Comparison of ENCODE assay signal across 8 cellular contexts in genomic region chr1:41483960-41484844, GRCh38. TPM values are rescaled to one million over a fixed set of nuclear protein-coding genes. Genes with fewer than 3 reads are reported as not detected.
A peak's percentile ranks its signal among the peaks of the same experiment; 100 is the strongest.
DNase-seq lines count a peak whose midpoint lies in the region; ATAC-seq and TF ChIP-seq lines count a peak whose summit lies in the region.

Gene EDN2, minus strand, starts transcription at chr1:41484683. Its CDS starts 82 bp downstream, at chr1:41484601.

- H3K36me3 ChIP-seq in GM06990 (ENCODE audit: control insufficient read depth, insufficient read depth, low read length) (no peaks in the 10 kb centered on the region), osteoblast (ENCODE audit: insufficient read depth, low read length) (no peaks in the 10 kb centered on the region)

- no peaks in the 10 kb centered on the region for H3K27me3 ChIP-seq in GM06990 (replicated peaks; ENCODE audit: control insufficient read depth, insufficient read depth, low read length)
- no peaks in the 10 kb centered on the region for H3K27me3 ChIP-seq in osteoblast (ENCODE audit: insufficient read depth, low read length)

- no peak within 1 kb of the TSS for H3K4me2 ChIP-seq in osteoblast (ENCODE audit: insufficient read depth, low read length)

- no peak for DNase-seq in GM06990 (ENCODE audit: extremely low read depth, insufficient read length)
- DNase-seq in NCI-H2081 treated with DMSO at 0.1 percent for 48 hours (lab: John Stamatoyannopoulos, UW) = peak; percentile 56
- peak; percentile 53 for DNase-seq in cerebellar cortex (ENCODE audit: low spot score)
- peak; percentile 79 for DNase-seq in osteoblast (ENCODE audit: insufficient read length, low spot score, missing footprints)
- DNase-seq in endothelial cell (ENCODE audit: low spot score) = no peak
- no peak for DNase-seq in GM03348 (ENCODE audit: low spot score)
- no peak for DNase-seq in activated naive CD8-positive, alpha-beta T cell treated with anti-CD3 and anti-CD28 coated beads, Interleukin-2, amount 50 U/mL, for 24 hours

- H3K4me1 Mint-ChIP-seq in endothelial cell (ENCODE audit: unreplicated experiment) = peaks cover 33% of the 10 kb centered on the region
- H3K4me1 Mint-ChIP-seq in activated naive CD8-positive, alpha-beta T cell treated with anti-CD3 and anti-CD28 coated beads, Interleukin-2, amount 50 U/mL, for 24 hours = peaks cover 7% of the 10 kb centered on the region

- H3K4me1 ChIP-seq in osteoblast (ENCODE audit: insufficient read depth, low read length) = peaks cover 13% of the 10 kb centered on the region

- H3K27ac ChIP-seq in osteoblast (ENCODE audit: low read depth, low read length) = no peak within 1 kb of the TSS

- peaks cover 3% of the 10 kb centered on the region for H4K20me1 ChIP-seq in osteoblast (ENCODE audit: insufficient read depth, low read length)

- TF ChIP-seq CTCF in GM06990 (IDR thresholded peaks at IDR 0.05; ENCODE audit: insufficient read depth, low read length, poor library complexity, severe bottlenecking) (peak; percentile 44), osteoblast (IDR thresholded peaks at IDR 0.05; ENCODE audit: extremely low read depth, low read depth, low read length) (peak; percentile 17), endothelial cell (IDR thresholded peaks at IDR 0.05; ENCODE audit: unreplicated experiment) (no peak)

- no peak within 1 kb of the TSS for H3K27ac Mint-ChIP-seq in endothelial cell (ENCODE audit: unreplicated experiment)
- no peak within 1 kb of the TSS for H3K27ac Mint-ChIP-seq in activated naive CD8-positive, alpha-beta T cell treated with anti-CD3 and anti-CD28 coated beads, Interleukin-2, amount 50 U/mL, for 24 hours

- no peak for ATAC-seq in activated naive CD8-positive, alpha-beta T cell treated with anti-CD3 and anti-CD28 coated beads, Interleukin-2, amount 50 U/mL, for 24 hours
- no peak for ATAC-seq in GM21526 (IDR thresholded peaks at IDR 0.05; ENCODE audit: low FRiP score, unreplicated experiment)

- peaks cover 6% of the 10 kb centered on the region for H3K36me3 Mint-ChIP-seq in endothelial cell (ENCODE audit: low read depth, unreplicated experiment)
- no peaks in the 10 kb centered on the region for H3K36me3 Mint-ChIP-seq in activated naive CD8-positive, alpha-beta T cell treated with anti-CD3 and anti-CD28 coated beads, Interleukin-2, amount 50 U/mL, for 24 hours (ENCODE audit: low read depth)

- H3K4me3 ChIP-seq in GM06990 (replicated peaks; ENCODE audit: low read depth, low read length) = no peak within 1 kb of the TSS
- H3K4me3 ChIP-seq in osteoblast (ENCODE audit: insufficient read depth, low read length) = no peak within 1 kb of the TSS

- H3K79me2 ChIP-seq in osteoblast (ENCODE audit: insufficient read depth, low read length) = no peaks in the 10 kb centered on the region

- peaks cover 19% of the 10 kb centered on the region for H3K27me3 Mint-ChIP-seq in endothelial cell (ENCODE audit: unreplicated experiment)
- peaks cover 18% of the 10 kb centered on the region for H3K27me3 Mint-ChIP-seq in activated naive CD8-positive, alpha-beta T cell treated with anti-CD3 and anti-CD28 coated beads, Interleukin-2, amount 50 U/mL, for 24 hours

- no peak within 1 kb of the TSS for H2AFZ ChIP-seq in osteoblast (ENCODE audit: low read length)

- no peak within 1 kb of the TSS for H3K4me3 Mint-ChIP-seq in endothelial cell (ENCODE audit: unreplicated experiment)
- no peak within 1 kb of the TSS for H3K4me3 Mint-ChIP-seq in activated naive CD8-positive, alpha-beta T cell treated with anti-CD3 and anti-CD28 coated beads, Interleukin-2, amount 50 U/mL, for 24 hours

- no peaks in the 10 kb centered on the region for H3K9me3 Mint-ChIP-seq in endothelial cell (ENCODE audit: unreplicated experiment)
- H3K9me3 Mint-ChIP-seq in activated naive CD8-positive, alpha-beta T cell treated with anti-CD3 and anti-CD28 coated beads, Interleukin-2, amount 50 U/mL, for 24 hours = no peaks in the 10 kb centered on the region

- H3K9me3 ChIP-seq in osteoblast (ENCODE audit: low read depth, low read length) = no peaks in the 10 kb centered on the region

RNA-seq across cellular contexts. Expression of gene EDN2, which starts in this region (rescaled TPM):
- total RNA-seq in osteoblast (not detected in 2 replicates), endothelial cell (ENCODE audit: unreplicated experiment) (0.21 TPM)

Comparison
In these comparisons a context has a peak if more than half of its experiments do, and no peak if none do; other contexts are left out.
1. Peak in DNase-seq in osteoblast; RNA of the gene not detected or under 1 TPM.
2. DNase-seq: peak in NCI-H2081 treated with DMSO at 0.1 percent for 48 hours (single experiment) and cerebellar cortex (single experiment); none in GM06990 (single experiment), endothelial cell (single experiment), GM03348 (single experiment) and activated naive CD8-positive, alpha-beta T cell treated with anti-CD3 and anti-CD28 coated beads, Interleukin-2, amount 50 U/mL, for 24 hours (single experiment).